8 cellular contexts compared by ENCODE assay signal in genomic region chrX:150983526-150984163, GRCh38. TPM values are rescaled to one million over a fixed set of nuclear protein-coding genes. Genes with fewer than 3 reads are reported as not detected.
A peak's percentile ranks its signal among the peaks of the same experiment; 100 is the strongest.
DNase-seq lines count a peak whose midpoint lies in the region; ATAC-seq, FAIRE-seq and TF ChIP-seq lines count a peak whose summit lies in the region.

No MANE protein-coding gene starts in this region.

- RAD21 ChIA-PET in GM12878 (lab: Charles Lee; ENCODE audit: unreplicated experiment), result no interaction called here

- H3K36me3 ChIP-seq in ACC112 (ENCODE audit: insufficient read depth, low read length), result no peaks in the 10 kb centered on the region
- H3K36me3 ChIP-seq in GM12878 (ENCODE audit: control insufficient read depth in 2 of 2, insufficient read depth in 2 of 2, low read length in 1 of 2), result no peaks in the 10 kb centered on the region; a peak in 1 of 4 replicates
- no peaks in the 10 kb centered on the region for H3K36me3 ChIP-seq in mucosa of rectum (ENCODE audit: control insufficient read depth in 2 of 2, insufficient read depth in 2 of 2, low read length in 2 of 2)

- ATAC-seq in GM19025 (IDR thresholded peaks at IDR 0.05; ENCODE audit: low read depth, unreplicated experiment) (peak; percentile 10), HG03108 (IDR thresholded peaks at IDR 0.05; ENCODE audit: unreplicated experiment) (peak; percentile 20), GM12878 (no peak)

- no peaks in the 10 kb centered on the region for H4K20me1 ChIP-seq in GM12878 (ENCODE audit: control insufficient read depth, insufficient read depth)

- CTCF ChIA-PET in GM12878 (lab: Yijun Ruan, JAX), result no interaction called here

- no peaks in the 10 kb centered on the region for H3K27me3 ChIP-seq in ACC112 (ENCODE audit: insufficient read depth, low read length)
- H3K27me3 ChIP-seq in GM12878 (replicated peaks in 1 of 2; ENCODE audit: control insufficient read depth in 2 of 2, insufficient read depth in 2 of 2, low read length in 1 of 2), result no peaks in the 10 kb centered on the region
- H3K27me3 ChIP-seq in mucosa of rectum (ENCODE audit: control insufficient read depth in 2 of 2, insufficient read depth in 2 of 2, low read length in 2 of 2), result no peaks in the 10 kb centered on the region

- H3K79me2 ChIP-seq in ACC112 (ENCODE audit: control insufficient read depth, insufficient read depth, low read length, unreplicated experiment), result peaks cover 9% of the 10 kb centered on the region
- peaks cover 12% of the 10 kb centered on the region for H3K79me2 ChIP-seq in GM12878 (ENCODE audit: control insufficient read depth, insufficient read depth, low read length)

- H3K9ac ChIP-seq in GM12878 (ENCODE audit: control insufficient read depth, insufficient read depth, low read length) (peak overlapping the region; percentile 64), mucosa of rectum (ENCODE audit: low read depth in 1 of 2, low read length in 2 of 2) (peak overlapping the region in 1 of 2 donors; percentile 48)

- H3K4me3 ChIP-seq in ACC112 (ENCODE audit: low read depth, low read length), result peak overlapping the region; percentile 83
- peak overlapping the region; percentile 69; the same call in 1 of the 2 replicates for H3K4me3 ChIP-seq in GM12878
- peak overlapping the region; percentile 30 to 41 for H3K4me3 ChIP-seq in mucosa of rectum (ENCODE audit: low read length in 2 of 2)

- H3K4me2 ChIP-seq in GM12878 (ENCODE audit: control insufficient read depth, insufficient read depth), result no peak overlapping the region

- 16% methylated on average over 23 of the region's 95 CpGs for WGBS in GM12878 (ENCODE audit: insufficient coverage, insufficient replicate concordance, low lambda C conversion rate, missing lambda C conversion rate)

- H3K9me3 ChIP-seq in GM12878 (replicated peaks; ENCODE audit: control insufficient read depth, insufficient read depth, low read length) (no peaks in the 10 kb centered on the region; the same call in 2 of the 3 replicates), mucosa of rectum (ENCODE audit: control insufficient read depth in 2 of 2, low read length in 2 of 2) (no peaks in the 10 kb centered on the region)

- in situ Hi-C loops in GM12878 (cut with MboI), result no loop called here

- DNase-seq in GM12878 (ENCODE audit: low read depth, low spot score) (no peak), DMS153 (lab: John Stamatoyannopoulos, UW) (no peak), NCI-H446 treated with DMSO at 0.1 percent for 48 hours (lab: John Stamatoyannopoulos, UW) (no peak), NK-92 (lab: John Stamatoyannopoulos, UW; ENCODE audit: unreplicated experiment) (no peak)

- POLR2A ChIA-PET in GM12878 (lab: Charles Lee), result interaction anchor here (1.0 kb wide), 1 partner anchor 84 kb away, joined by 3 read pairs; no protein-coding TSS in a partner anchor

- intact Hi-C loops in GM12878 (cut with micrococcal nuclease; ENCODE audit: unreplicated experiment), result loop anchor here (2.0 to 10.0 kb wide), 3 partner anchors 85 to 421 kb away; partner anchors contain the start of gene CD99L2

- H3K27ac ChIP-seq in ACC112 (ENCODE audit: low read depth, low read length), result no peak overlapping the region
- peak overlapping the region; percentile 48; the same call in 1 of the 2 replicates for H3K27ac ChIP-seq in GM12878 (ENCODE audit: control insufficient read depth, insufficient read depth)
- peak overlapping the region; percentile 68 to 72 for H3K27ac ChIP-seq in mucosa of rectum (ENCODE audit: low read depth in 2 of 2, low read length in 2 of 2)

- H2AFZ ChIP-seq in ACC112 (ENCODE audit: low read length, unreplicated experiment), result no peak overlapping the region
- H2AFZ ChIP-seq in GM12878 (ENCODE audit: control insufficient read depth, low read depth, low read length), result no peak overlapping the region

- SMC1A ChIA-PET in GM12878 (lab: Charles Lee; ENCODE audit: uncharacterized antibody, unreplicated experiment), result interaction anchor here (1.0 kb wide), 1 partner anchor 83 kb away, joined by 3 read pairs; no protein-coding TSS in a partner anchor

- H3K4me1 ChIP-seq in ACC112 (ENCODE audit: control insufficient read depth, insufficient read depth, low read length, unreplicated experiment), result no peaks in the 10 kb centered on the region
- no peaks in the 10 kb centered on the region for H3K4me1 ChIP-seq in GM12878 (ENCODE audit: control insufficient read depth, insufficient read depth, low read length)
- H3K4me1 ChIP-seq in mucosa of rectum (ENCODE audit: control insufficient read depth in 2 of 2, insufficient read depth in 2 of 2, low read length in 2 of 2), result peaks cover 2 to 3% of the 10 kb centered on the region in 2 donors

- no peak for TF ChIP-seq RAD21 in GM12878 (IDR thresholded peaks at IDR 0.05; ENCODE audit: insufficient read depth, low read depth, low read length)

- no peak for FAIRE-seq in GM12878 (lab: Jason Lieb, UNC)

- TF ChIP-seq POLR2A in GM12878 (IDR thresholded peaks at IDR 0.05; ENCODE audit: low read depth, low read length), result no peak

- no peak for TF ChIP-seq EP300 in GM12878 (IDR thresholded peaks at IDR 0.05; ENCODE audit: borderline replicate concordance in 1 of 2, control insufficient read depth in 1 of 2, low read depth in 2 of 2, low read length in 2 of 2)

- TF ChIP-seq CTCF in GM12878 (IDR thresholded peaks at IDR 0.05 in 2 of 3, conservative IDR thresholded peaks at IDR 0.05 in 1 of 3; ENCODE audit: control insufficient read depth in 2 of 3, extremely low read depth in 1 of 3, insufficient read depth in 1 of 3, low read depth in 3 of 3, low read length in 3 of 3), result no peak

- BruUV-seq in GM12878 (replicated peaks; lab: Mats Ljungman, UMichigan), result no TSS peak

TF ChIP-seq in GM12878, 131 proteins besides CTCF, POLR2A, EP300 and RAD21:
- peak; percentile 45; the same call in 1 of the 2 replicates for TF ChIP-seq YY1 (IDR thresholded peaks at IDR 0.05; ENCODE audit: low read depth, low read length)
- TF ChIP-seq ESRRA (IDR thresholded peaks at IDR 0.05; ENCODE audit: low read length), result no peak
TF ChIP-seq in GM12878: peak in this region for 1.

RNA-seq across cellular contexts. Expression of gene HMGB3, which starts 0.5 kb away (rescaled TPM):
- 6.6 and 7.9 TPM in 2 replicates for total RNA-seq in GM12878 (2013; cell fraction: nucleolus; rRNA removed)
- total RNA-seq in GM12878 (2014; rRNA removed), result 19.1 and 24.9 TPM in 2 replicates
- total RNA-seq in GM12878 (2014; rRNA removed; fragmentation: Illumina TruSeq; extraction: Trizol), result 82.7 and 88.3 TPM in 2 replicates
- 48.5 and 56.4 TPM in 2 replicates for total RNA-seq in GM12878 (2021)
- polyA plus RNA-seq in GM12878 (2011; ENCODE audit: low read depth), result 45.0 TPM
- 28.5 and 46.6 TPM in 2 replicates for polyA plus RNA-seq in GM12878 (2011; rRNA removed)
- 7.9 and 9.3 TPM in 2 replicates for polyA plus RNA-seq in GM12878 (2011; cell fraction: cytosol; rRNA removed)
- 12.0 and 17.0 TPM in 2 replicates for polyA plus RNA-seq in GM12878 (2011; cell fraction: nucleus; rRNA removed)
- polyA plus RNA-seq in GM12878 (2012), result 40.2 and 49.8 TPM in 2 replicates
- polyA plus RNA-seq in GM12878 (2014; fragmentation: Illumina TruSeq; extraction: Trizol), result 166 and 182 TPM in 2 replicates
- polyA plus RNA-seq in GM12878 (2014; fragmentation: Nextera tagmentation; extraction: Ambion mirVana), result 100 to 1,000 TPM; 158 to 167 TPM
- polyA plus RNA-seq in GM12878 (2014; rRNA removed), result 49.0 and 65.3 TPM in 2 replicates
- 100 to 1,000 TPM; 136 to 138 TPM for polyA plus RNA-seq in GM12878 (2016; fragmentation: Nextera tagmentation; extraction: Ambion mirVana)
- 8.4 and 12.7 TPM in 2 replicates for polyA minus RNA-seq in GM12878 (2011; rRNA and poly(A)+ RNA removed)
- polyA minus RNA-seq in GM12878 (2011; cell fraction: cytosol; rRNA and poly(A)+ RNA removed), result 5.7 and 10.8 TPM in 2 replicates
- 8.7 and 11.6 TPM in 2 replicates for polyA minus RNA-seq in GM12878 (2011; cell fraction: nucleus; rRNA and poly(A)+ RNA removed)
